1 cellular context compared by ENCODE assay signal in the genomic region with DNA sequence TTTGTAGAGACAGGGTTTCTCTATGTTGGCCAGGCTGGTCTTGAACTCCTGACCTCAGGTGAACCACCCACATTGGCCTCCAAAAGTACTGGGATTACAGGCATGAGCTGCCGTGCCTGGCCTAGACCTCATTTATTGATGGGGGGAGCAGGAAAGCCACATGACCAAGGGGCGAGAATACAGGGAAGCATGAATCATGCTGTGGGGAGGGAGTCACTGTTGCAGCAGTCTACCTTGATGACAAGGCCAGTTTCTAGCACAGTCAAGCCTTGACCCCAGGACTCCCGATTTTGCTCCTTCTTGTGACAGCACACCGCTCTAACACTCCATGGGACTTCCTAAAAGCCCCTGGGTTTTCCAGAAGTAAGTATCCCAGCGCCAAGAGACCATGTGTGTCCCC.
TF ChIP-seq lines count a peak whose summit lies in the region.

No MANE protein-coding gene starts in this region.

TF ChIP-seq in HEK293, 187 proteins besides CTCF, POLR2A, EP300 and RAD21:
- TF ChIP-seq ZNF169 (tag by site-specific recombination; IDR thresholded peaks at IDR 0.05) (0 out of 2 replicates have a peak, but pooled peaks have one; percentile 48), SP2 (tag by site-specific recombination; IDR thresholded peaks at IDR 0.05) (no peak)
- TF ChIP-seq, protein P1, sequence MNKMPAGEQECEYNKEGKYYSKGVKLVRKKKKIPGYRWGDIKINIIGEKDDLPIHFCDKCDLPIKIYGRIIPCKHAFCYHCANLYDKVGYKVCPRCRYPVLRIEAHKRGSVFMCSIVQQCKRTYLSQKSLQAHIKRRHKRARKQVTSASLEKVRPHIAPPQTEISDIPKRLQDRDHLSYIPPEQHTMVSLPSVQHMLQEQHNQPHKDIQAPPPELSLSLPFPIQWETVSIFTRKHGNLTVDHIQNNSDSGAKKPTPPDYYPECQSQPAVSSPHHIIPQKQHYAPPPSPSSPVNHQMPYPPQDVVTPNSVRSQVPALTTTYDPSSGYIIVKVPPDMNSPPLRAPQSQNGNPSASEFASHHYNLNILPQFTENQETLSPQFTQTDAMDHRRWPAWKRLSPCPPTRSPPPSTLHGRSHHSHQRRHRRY (tag by site-specific recombination; IDR thresholded peaks at IDR 0.05): no peak
